In genomic region chr4:992297-993110, GRCh38 we compare ENCODE assay signal across 1 cellular context.
TF ChIP-seq lines count a peak whose summit lies in the region.

No MANE protein-coding gene starts in this region.

TF ChIP-seq in HepG2, 621 proteins besides CTCF, POLR2A, EP300 and RAD21 (continued from another document and continues in another):
- TF ChIP-seq ZNF276 (CRISPR knock-in tag; IDR thresholded peaks at IDR 0.05; ENCODE audit: low read depth) (peak; percentile 80; the same call in 1 of the 2 replicates), ZNF619 (CRISPR knock-in tag; IDR thresholded peaks at IDR 0.05) (peak; percentile 73; the same call in 1 of the 2 replicates), PPARG (CRISPR knock-in tag; conservative IDR thresholded peaks at IDR 0.05) (peak; percentile 86), ASH2L (IDR thresholded peaks at IDR 0.05; ENCODE audit: insufficient read length, low read depth, low read length) (peak; percentile 28), YEATS4 (CRISPR knock-in tag; IDR thresholded peaks at IDR 0.05; ENCODE audit: borderline replicate concordance) (no peak; the same call in 1 of the 2 replicates), ZNF749 (CRISPR knock-in tag; IDR thresholded peaks at IDR 0.05; ENCODE audit: borderline replicate concordance) (peak; percentile 55; the same call in 1 of the 2 replicates), RBFOX2 (IDR thresholded peaks at IDR 0.05; ENCODE audit: low read depth, low read length) (peak; percentile 91), SP1 (IDR thresholded peaks at IDR 0.05) (no peak), SP1 (CRISPR knock-in tag; IDR thresholded peaks at IDR 0.05) (peak; percentile 75), ZNF614 (CRISPR knock-in tag; IDR thresholded peaks at IDR 0.05; ENCODE audit: borderline replicate concordance) (peak; percentile 91), TEAD3 (CRISPR knock-in tag; optimal IDR thresholded peaks at IDR 0.05; ENCODE audit: borderline replicate concordance) (peak; percentile 91), PRDM4 (CRISPR knock-in tag; IDR thresholded peaks at IDR 0.05; ENCODE audit: borderline replicate concordance) (no peak), ZNF782 (CRISPR knock-in tag; IDR thresholded peaks at IDR 0.05; ENCODE audit: borderline replicate concordance) (peak; percentile 32; the same call in 1 of the 2 replicates), NFYB (CRISPR knock-in tag; IDR thresholded peaks at IDR 0.05) (peak; percentile 35; the same call in 1 of the 2 replicates), EEA1 (CRISPR knock-in tag; IDR thresholded peaks at IDR 0.05; ENCODE audit: borderline replicate concordance) (0 out of 2 replicates have a peak, but pooled peaks have one; percentile 57), ZMYM4 (CRISPR knock-in tag; IDR thresholded peaks at IDR 0.05) (0 out of 2 replicates have a peak, but pooled peaks have one; percentile 21), KMT2B (CRISPR knock-in tag; IDR thresholded peaks at IDR 0.05) (peak; percentile 61; the same call in 1 of the 2 replicates), SNAPC4 (CRISPR knock-in tag; IDR thresholded peaks at IDR 0.05) (peak; percentile 34; the same call in 1 of the 2 replicates), SIN3A (IDR thresholded peaks at IDR 0.05; ENCODE audit: borderline replicate concordance, low read depth, low read length) (peak; percentile 67; the same call in 1 of the 2 replicates), SOX6 (IDR thresholded peaks at IDR 0.05) (no peak), SOX6 (CRISPR knock-in tag; IDR thresholded peaks at IDR 0.05) (peak; percentile 86), MXD4 (CRISPR knock-in tag; IDR thresholded peaks at IDR 0.05) (peak; percentile 88; the same call in 1 of the 2 replicates), KAT8 (CRISPR knock-in tag; IDR thresholded peaks at IDR 0.05) (peak; percentile 92), ZNF570 (CRISPR knock-in tag; IDR thresholded peaks at IDR 0.05; ENCODE audit: borderline replicate concordance) (no peak), U2AF2 (IDR thresholded peaks at IDR 0.05; ENCODE audit: low read depth, low read length) (0 out of 2 replicates have a peak, but pooled peaks have one; percentile 10), HDAC2 (CRISPR knock-in tag; IDR thresholded peaks at IDR 0.05) (peak; percentile 95), ZZZ3 (CRISPR knock-in tag; IDR thresholded peaks at IDR 0.05; ENCODE audit: borderline replicate concordance) (peak; percentile 29; the same call in 1 of the 2 replicates), PATZ1 (CRISPR knock-in tag; IDR thresholded peaks at IDR 0.05) (peak; percentile 63; the same call in 1 of the 2 replicates), ZNF225 (CRISPR knock-in tag; IDR thresholded peaks at IDR 0.05) (0 out of 2 replicates have a peak, but pooled peaks have one; percentile 17), KLF12 (CRISPR knock-in tag; IDR thresholded peaks at IDR 0.05; ENCODE audit: borderline replicate concordance) (0 out of 2 replicates have a peak, but pooled peaks have one; percentile 12), ZNF775 (CRISPR knock-in tag; IDR thresholded peaks at IDR 0.05; ENCODE audit: borderline replicate concordance) (no peak), BCL6 (CRISPR knock-in tag; IDR thresholded peaks at IDR 0.05) (peak; percentile 76), AKAP8 (CRISPR knock-in tag; IDR thresholded peaks at IDR 0.05) (peak; percentile 81; the same call in 1 of the 2 replicates), TCF12 (IDR thresholded peaks at IDR 0.05) (no peak), TCF12 (CRISPR knock-in tag; IDR thresholded peaks at IDR 0.05) (peak; percentile 68; the same call in 1 of the 2 replicates), RBM22 (optimal IDR thresholded peaks at IDR 0.05; ENCODE audit: low read length) (peak; percentile 40), ZNF354B (CRISPR knock-in tag; IDR thresholded peaks at IDR 0.05) (no peak), ZFP37 (CRISPR knock-in tag; IDR thresholded peaks at IDR 0.05; ENCODE audit: borderline replicate concordance) (0 out of 2 replicates have a peak, but pooled peaks have one; percentile 11), ZNF17 (CRISPR knock-in tag; IDR thresholded peaks at IDR 0.05) (no peak), CEBPG (CRISPR knock-in tag; IDR thresholded peaks at IDR 0.05) (peak; percentile 60; the same call in 1 of the 2 replicates)
- TF ChIP-seq, protein P1, sequence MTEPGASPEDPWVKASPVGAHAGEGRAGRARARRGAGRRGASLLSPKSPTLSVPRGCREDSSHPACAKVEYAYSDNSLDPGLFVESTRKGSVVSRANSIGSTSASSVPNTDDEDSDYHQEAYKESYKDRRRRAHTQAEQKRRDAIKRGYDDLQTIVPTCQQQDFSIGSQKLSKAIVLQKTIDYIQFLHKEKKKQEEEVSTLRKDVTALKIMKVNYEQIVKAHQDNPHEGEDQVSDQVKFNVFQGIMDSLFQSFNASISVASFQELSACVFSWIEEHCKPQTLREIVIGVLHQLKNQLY (CRISPR knock-in tag; IDR thresholded peaks at IDR 0.05) = peak; percentile 93
- TF ChIP-seq, protein P2, sequence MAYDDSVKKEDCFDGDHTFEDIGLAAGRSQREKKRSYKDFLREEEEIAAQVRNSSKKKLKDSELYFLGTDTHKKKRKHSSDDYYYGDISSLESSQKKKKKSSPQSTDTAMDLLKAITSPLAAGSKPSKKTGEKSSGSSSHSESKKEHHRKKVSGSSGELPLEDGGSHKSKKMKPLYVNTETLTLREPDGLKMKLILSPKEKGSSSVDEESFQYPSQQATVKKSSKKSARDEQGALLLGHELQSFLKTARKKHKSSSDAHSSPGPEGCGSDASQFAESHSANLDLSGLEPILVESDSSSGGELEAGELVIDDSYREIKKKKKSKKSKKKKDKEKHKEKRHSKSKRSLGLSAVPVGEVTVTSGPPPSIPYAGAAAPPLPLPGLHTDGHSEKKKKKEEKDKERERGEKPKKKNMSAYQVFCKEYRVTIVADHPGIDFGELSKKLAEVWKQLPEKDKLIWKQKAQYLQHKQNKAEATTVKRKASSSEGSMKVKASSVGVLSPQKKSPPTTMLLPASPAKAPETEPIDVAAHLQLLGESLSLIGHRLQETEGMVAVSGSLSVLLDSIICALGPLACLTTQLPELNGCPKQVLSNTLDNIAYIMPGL (CRISPR knock-in tag; IDR thresholded peaks at IDR 0.05; ENCODE audit: borderline replicate concordance in 1 of 2, low read depth in 1 of 2) = peak; percentile 71 to 74; a peak in 3 of 4 replicates
- TF ChIP-seq, protein P3, sequence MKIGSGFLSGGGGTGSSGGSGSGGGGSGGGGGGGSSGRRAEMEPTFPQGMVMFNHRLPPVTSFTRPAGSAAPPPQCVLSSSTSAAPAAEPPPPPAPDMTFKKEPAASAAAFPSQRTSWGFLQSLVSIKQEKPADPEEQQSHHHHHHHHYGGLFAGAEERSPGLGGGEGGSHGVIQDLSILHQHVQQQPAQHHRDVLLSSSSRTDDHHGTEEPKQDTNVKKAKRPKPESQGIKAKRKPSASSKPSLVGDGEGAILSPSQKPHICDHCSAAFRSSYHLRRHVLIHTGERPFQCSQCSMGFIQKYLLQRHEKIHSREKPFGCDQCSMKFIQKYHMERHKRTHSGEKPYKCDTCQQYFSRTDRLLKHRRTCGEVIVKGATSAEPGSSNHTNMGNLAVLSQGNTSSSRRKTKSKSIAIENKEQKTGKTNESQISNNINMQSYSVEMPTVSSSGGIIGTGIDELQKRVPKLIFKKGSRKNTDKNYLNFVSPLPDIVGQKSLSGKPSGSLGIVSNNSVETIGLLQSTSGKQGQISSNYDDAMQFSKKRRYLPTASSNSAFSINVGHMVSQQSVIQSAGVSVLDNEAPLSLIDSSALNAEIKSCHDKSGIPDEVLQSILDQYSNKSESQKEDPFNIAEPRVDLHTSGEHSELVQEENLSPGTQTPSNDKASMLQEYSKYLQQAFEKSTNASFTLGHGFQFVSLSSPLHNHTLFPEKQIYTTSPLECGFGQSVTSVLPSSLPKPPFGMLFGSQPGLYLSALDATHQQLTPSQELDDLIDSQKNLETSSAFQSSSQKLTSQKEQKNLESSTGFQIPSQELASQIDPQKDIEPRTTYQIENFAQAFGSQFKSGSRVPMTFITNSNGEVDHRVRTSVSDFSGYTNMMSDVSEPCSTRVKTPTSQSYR (CRISPR knock-in tag; IDR thresholded peaks at IDR 0.05; ENCODE audit: borderline replicate concordance) = 0 out of 2 replicates have a peak, but pooled peaks have one; percentile 53
- TF ChIP-seq, protein P4, sequence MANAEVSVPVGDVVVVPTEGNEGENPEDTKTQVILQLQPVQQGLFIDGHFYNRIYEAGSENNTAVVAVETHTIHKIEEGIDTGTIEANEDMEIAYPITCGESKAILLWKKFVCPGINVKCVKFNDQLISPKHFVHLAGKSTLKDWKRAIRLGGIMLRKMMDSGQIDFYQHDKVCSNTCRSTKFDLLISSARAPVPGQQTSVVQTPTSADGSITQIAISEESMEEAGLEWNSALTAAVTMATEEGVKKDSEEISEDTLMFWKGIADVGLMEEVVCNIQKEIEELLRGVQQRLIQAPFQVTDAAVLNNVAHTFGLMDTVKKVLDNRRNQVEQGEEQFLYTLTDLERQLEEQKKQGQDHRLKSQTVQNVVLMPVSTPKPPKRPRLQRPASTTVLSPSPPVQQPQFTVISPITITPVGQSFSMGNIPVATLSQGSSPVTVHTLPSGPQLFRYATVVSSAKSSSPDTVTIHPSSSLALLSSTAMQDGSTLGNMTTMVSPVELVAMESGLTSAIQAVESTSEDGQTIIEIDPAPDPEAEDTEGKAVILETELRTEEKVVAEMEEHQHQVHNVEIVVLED (CRISPR knock-in tag; IDR thresholded peaks at IDR 0.05; ENCODE audit: borderline replicate concordance) = peak; percentile 64; the same call in 1 of the 2 replicates
